In genomic region chr12:132430838-132431826, GRCh38 we compare ENCODE assay signal across 13 cellular contexts. TPM values are rescaled to one million over a fixed set of nuclear protein-coding genes. Genes with fewer than 3 reads are reported as not detected.
DNase-seq lines count a peak whose midpoint lies in the region; ATAC-seq, FAIRE-seq and TF ChIP-seq lines count a peak whose summit lies in the region.
"Had no signal": no experiment of that assay in that cellular context is flagged by ENCODE, and none has a peak within 500 bp of the region (broad histone marks: within the 10 kb centered on the region; RNA-seq: fewer than 3 reads in every experiment).

No MANE protein-coding gene starts in this region.

- H3K4me2 ChIP-seq in Loucy (ENCODE audit: low read depth, low read length, poor library complexity, severe bottlenecking), result peak overlapping the region; percentile 69

- H3K27ac ChIP-seq in small intestine (ENCODE audit: low read depth in 1 of 2, low read length in 1 of 2) (no peak overlapping the region), prostate gland (no peak overlapping the region)
- H3K27ac ChIP-seq: cardiac muscle cell, epithelial cell of prostate, HL-60, right atrium auricular region had no signal

- peak overlapping the region; percentile 30 for H3K9ac ChIP-seq in Loucy (ENCODE audit: low read depth, low read length, poor library complexity, severe bottlenecking)

- H3K4me1 ChIP-seq in Loucy (ENCODE audit: insufficient read depth, low read length, poor library complexity, severe bottlenecking) (peaks cover 25% of the 10 kb centered on the region), small intestine (ENCODE audit: control insufficient read depth in 2 of 2, insufficient read depth in 1 of 2, low read depth in 1 of 2, low read length in 1 of 2) (no peaks in the 10 kb centered on the region), prostate gland (replicated peaks) (peaks cover 7% of the 10 kb centered on the region)

- H3K9me3 Mint-ChIP-seq in activated CD4-positive, alpha-beta T cell treated with anti-CD3 and anti-CD28 coated beads, Interleukin-2, amount 10 ng/mL, durations not matched to agents 24 days and 14 days, result no peaks in the 10 kb centered on the region
- no peaks in the 10 kb centered on the region for H3K9me3 Mint-ChIP-seq in central memory CD8-positive, alpha-beta T cell
- H3K9me3 Mint-ChIP-seq: stimulated activated naive CD8-positive, alpha-beta T cell treated with anti-CD3 and anti-CD28 coated beads, Interleukin-15, Interleukin-2, amounts not matched to agents 100 ng/mL and 50 ng/mL, for 24 hours had no signal

- TF ChIP-seq CTCF in Loucy (conservative IDR thresholded peaks at IDR 0.05; ENCODE audit: low read length) (no peak), prostate gland (IDR thresholded peaks at IDR 0.05) (no peak)

- no peaks in the 10 kb centered on the region for H3K79me2 ChIP-seq in Loucy (ENCODE audit: insufficient read depth, low read length)

- H3K27me3 ChIP-seq in Loucy (ENCODE audit: insufficient read depth, low read length, poor library complexity, severe bottlenecking) (no peaks in the 10 kb centered on the region), small intestine (ENCODE audit: control insufficient read depth in 2 of 2, insufficient read depth in 2 of 2, low read length in 2 of 2) (no peaks in the 10 kb centered on the region), prostate gland (replicated peaks; ENCODE audit: insufficient read depth) (peaks cover 3% of the 10 kb centered on the region)
- H3K27me3 ChIP-seq: right atrium auricular region had no signal

- FAIRE-seq in small intestine (lab: Jason Lieb, UNC), result no peak

- no peaks in the 10 kb centered on the region for H3K36me3 Mint-ChIP-seq in activated CD4-positive, alpha-beta T cell treated with anti-CD3 and anti-CD28 coated beads, Interleukin-2, amount 10 ng/mL, durations not matched to agents 24 days and 14 days (ENCODE audit: low read depth)
- no peaks in the 10 kb centered on the region for H3K36me3 Mint-ChIP-seq in central memory CD8-positive, alpha-beta T cell (ENCODE audit: insufficient read depth)

- intact Hi-C loops in activated CD4-positive, alpha-beta T cell treated with anti-CD3 and anti-CD28 coated beads, Interleukin-2, amount 10 ng/mL, durations not matched to agents 24 days and 14 days (cut with micrococcal nuclease), result loop anchor here (2.0 kb wide), 1 partner anchor 14 kb away; no protein-coding TSS in a partner anchor
- intact Hi-C loops in prostate gland (cut with DNase I), result no loop called here

- no peak for TF ChIP-seq POLR2A in prostate gland (IDR thresholded peaks at IDR 0.05)

- H3K4me3 ChIP-seq in Loucy (ENCODE audit: low read length, poor library complexity, severe bottlenecking), result no peak overlapping the region
- no peak overlapping the region for H3K4me3 ChIP-seq in small intestine (ENCODE audit: low read depth in 1 of 2, low read length in 2 of 2)
- no peak overlapping the region for H3K4me3 ChIP-seq in prostate gland
- H3K4me3 ChIP-seq: cardiac muscle cell, right atrium auricular region had no signal

- no peaks in the 10 kb centered on the region for H3F3A ChIP-seq in Loucy (ENCODE audit: low read depth)

- H3K36me3 ChIP-seq in Loucy (ENCODE audit: insufficient read depth, low read length) (no peaks in the 10 kb centered on the region), small intestine (ENCODE audit: control insufficient read depth in 2 of 2, insufficient read depth in 2 of 2, low read length in 2 of 2) (no peaks in the 10 kb centered on the region), prostate gland (no peaks in the 10 kb centered on the region)
- H3K36me3 ChIP-seq: cardiac muscle cell, right atrium auricular region had no signal

- H3K27ac Mint-ChIP-seq in activated CD4-positive, alpha-beta T cell treated with anti-CD3 and anti-CD28 coated beads, Interleukin-2, amount 10 ng/mL, durations not matched to agents 24 days and 14 days, result no peak overlapping the region
- no peak overlapping the region for H3K27ac Mint-ChIP-seq in central memory CD8-positive, alpha-beta T cell (ENCODE audit: low read depth)
- H3K27ac Mint-ChIP-seq: stimulated activated naive CD8-positive, alpha-beta T cell treated with anti-CD3 and anti-CD28 coated beads, Interleukin-15, Interleukin-2, amounts not matched to agents 100 ng/mL and 50 ng/mL, for 24 hours had no signal

- H3K4me1 Mint-ChIP-seq in activated CD4-positive, alpha-beta T cell treated with anti-CD3 and anti-CD28 coated beads, Interleukin-2, amount 10 ng/mL, durations not matched to agents 24 days and 14 days, result peaks cover 19% of the 10 kb centered on the region
- H3K4me1 Mint-ChIP-seq in central memory CD8-positive, alpha-beta T cell, result peaks cover 30% of the 10 kb centered on the region

- ATAC-seq in central memory CD8-positive, alpha-beta T cell (replicated peaks; ENCODE audit: extremely low read depth, poor library complexity, severe bottlenecking), result no peak
- ATAC-seq in HG03108 (IDR thresholded peaks at IDR 0.05; ENCODE audit: unreplicated experiment), result no peak
- ATAC-seq in GM19324 (IDR thresholded peaks at IDR 0.05; ENCODE audit: low FRiP score, unreplicated experiment), result no peak

- H3K9me3 ChIP-seq in Loucy (ENCODE audit: insufficient read depth, low read depth, low read length), result no peaks in the 10 kb centered on the region; the same call in 1 of the 2 replicates
- H3K9me3 ChIP-seq in small intestine (ENCODE audit: control insufficient read depth, low read depth), result no peaks in the 10 kb centered on the region
- no peaks in the 10 kb centered on the region for H3K9me3 ChIP-seq in prostate gland
- H3K9me3 ChIP-seq: right atrium auricular region had no signal

- WGBS in small intestine, 3 donors, result 29 to 54% (median 46%) methylated on average over 39 to 42 of the region's 42 CpGs
- 51% methylated on average over 35 of the region's 42 CpGs for WGBS in prostate gland

- H4K20me1 ChIP-seq in Loucy (ENCODE audit: insufficient read depth, low read length, poor library complexity, severe bottlenecking), result no peaks in the 10 kb centered on the region

- no peak for DNase-seq in activated CD4-positive, alpha-beta T cell treated with anti-CD3 and anti-CD28 coated beads, Interleukin-2, amount 10 ng/mL, durations not matched to agents 24 days and 14 days
- DNase-seq in activated CD4-positive, alpha-beta T cell treated with anti-CD3 and anti-CD28 coated beads for 4 hours, result no peak
- no peak for DNase-seq in central memory CD8-positive, alpha-beta T cell (ENCODE audit: low spot score in 2 of 2)
- peak; percentile 74 for DNase-seq in small intestine
- no peak for DNase-seq in prostate gland (ENCODE audit: low spot score)

- H3K9me2 ChIP-seq in Loucy (replicated peaks; ENCODE audit: low read depth, low read length), result no peaks in the 10 kb centered on the region

- H3K4me3 Mint-ChIP-seq in activated CD4-positive, alpha-beta T cell treated with anti-CD3 and anti-CD28 coated beads, Interleukin-2, amount 10 ng/mL, durations not matched to agents 24 days and 14 days, result peak overlapping the region; percentile 78
- peak overlapping the region; percentile 62 for H3K4me3 Mint-ChIP-seq in central memory CD8-positive, alpha-beta T cell
- H3K4me3 Mint-ChIP-seq: stimulated activated naive CD8-positive, alpha-beta T cell treated with anti-CD3 and anti-CD28 coated beads, Interleukin-15, Interleukin-2, amounts not matched to agents 100 ng/mL and 50 ng/mL, for 24 hours had no signal

- peaks cover 2% of the 10 kb centered on the region for H3K27me3 Mint-ChIP-seq in activated CD4-positive, alpha-beta T cell treated with anti-CD3 and anti-CD28 coated beads, Interleukin-2, amount 10 ng/mL, durations not matched to agents 24 days and 14 days
- H3K27me3 Mint-ChIP-seq in central memory CD8-positive, alpha-beta T cell, result peaks cover 44% of the 10 kb centered on the region
- H3K27me3 Mint-ChIP-seq: stimulated activated naive CD8-positive, alpha-beta T cell treated with anti-CD3 and anti-CD28 coated beads, Interleukin-15, Interleukin-2, amounts not matched to agents 100 ng/mL and 50 ng/mL, for 24 hours had no signal

- no peak overlapping the region for H2AFZ ChIP-seq in Loucy (ENCODE audit: low read length)

RNA-seq across cellular contexts. Expression of gene FBRSL1, which starts 58.8 kb away (rescaled TPM):
- 91.3 and 96.1 TPM in 2 replicates for total RNA-seq in activated CD4-positive, alpha-beta T cell treated with anti-CD3 and anti-CD28 coated beads, Interleukin-2, amount 10 ng/mL, durations not matched to agents 24 days and 14 days
- 10 to 100 TPM; 24.3 to 37.6 (median 27.5) TPM for polyA plus RNA-seq in small intestine
- 10 to 100 TPM; 34.2 to 69.2 TPM for total RNA-seq in prostate gland
